Comparison of ENCODE assay signal across 1 cellular context in genomic region chr4:165010487-165010886, GRCh38.
TF ChIP-seq lines count a peak whose summit lies in the region.

No MANE protein-coding gene starts in this region.

TF ChIP-seq in HepG2, 621 proteins besides CTCF, POLR2A, EP300 and RAD21:
- TF ChIP-seq ATF7 (IDR thresholded peaks at IDR 0.05) (peak; percentile 62), ATF7 (CRISPR knock-in tag; IDR thresholded peaks at IDR 0.05) (no peak), CREB1 (IDR thresholded peaks at IDR 0.05) (0 out of 2 replicates have a peak, but pooled peaks have one; percentile 61), CREB1 (CRISPR knock-in tag; IDR thresholded peaks at IDR 0.05) (no peak), GABPB1 (CRISPR knock-in tag; IDR thresholded peaks at IDR 0.05) (no peak)
